Comparison of ENCODE assay signal across 6 cellular contexts in the genomic region with DNA sequence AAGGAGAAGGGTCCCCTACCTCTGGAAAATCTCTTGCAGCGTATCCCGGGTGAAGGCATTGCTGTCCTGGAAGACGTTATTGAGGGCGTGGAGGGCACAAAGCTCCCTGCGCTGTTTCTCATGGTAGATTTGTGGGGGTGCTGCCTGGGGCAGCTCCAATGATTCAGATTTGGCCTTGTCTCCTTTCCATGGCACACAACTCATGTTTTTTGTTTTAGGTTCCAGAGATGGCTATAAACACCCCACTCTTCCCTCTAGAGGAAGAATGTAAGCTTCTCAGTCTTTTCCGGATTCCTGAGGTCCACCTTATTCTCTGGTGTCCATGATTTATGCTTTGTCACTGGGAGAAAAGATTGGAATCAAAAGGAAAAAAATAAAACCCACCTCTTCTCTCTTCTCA.
A peak's percentile ranks its signal among the peaks of the same experiment; 100 is the strongest.
DNase-seq lines count a peak whose midpoint lies in the region; ATAC-seq and TF ChIP-seq lines count a peak whose summit lies in the region.

No MANE protein-coding gene starts in this region.

- H3K27me3 Mint-ChIP-seq in stimulated activated naive CD8-positive, alpha-beta T cell treated with anti-CD3 and anti-CD28 coated beads, Interleukin-15, Interleukin-2, amounts not matched to agents 100 ng/mL and 50 ng/mL, for 24 hours, result no peaks in the 10 kb centered on the region

- H3K4me3 ChIP-seq in fibroblast of pulmonary artery (replicated peaks; ENCODE audit: low read depth, low read length), result peak overlapping the region; percentile 81
- peak overlapping the region; percentile 61 to 86 for H3K4me3 ChIP-seq in stomach smooth muscle (ENCODE audit: low read length in 2 of 2)

- ATAC-seq in stimulated activated naive CD8-positive, alpha-beta T cell treated with anti-CD3 and anti-CD28 coated beads, Interleukin-15, Interleukin-2, amounts not matched to agents 100 U/mL and 50 U/mL, for 24 hours, result no peak

- H3K27me3 ChIP-seq in stomach smooth muscle (ENCODE audit: control insufficient read depth in 1 of 2, insufficient read depth in 2 of 2, low read length in 2 of 2), result no peaks in the 10 kb centered on the region

- no peak for TF ChIP-seq CTCF in fibroblast of pulmonary artery (IDR thresholded peaks at IDR 0.05; ENCODE audit: low read length, missing control alignments)

- peak overlapping the region; percentile 94 for H3K27ac Mint-ChIP-seq in stimulated activated naive CD8-positive, alpha-beta T cell treated with anti-CD3 and anti-CD28 coated beads, Interleukin-15, Interleukin-2, amounts not matched to agents 100 ng/mL and 50 ng/mL, for 24 hours

- peaks cover 69% of the 10 kb centered on the region for H3K4me1 Mint-ChIP-seq in stimulated activated naive CD8-positive, alpha-beta T cell treated with anti-CD3 and anti-CD28 coated beads, Interleukin-15, Interleukin-2, amounts not matched to agents 100 ng/mL and 50 ng/mL, for 24 hours (ENCODE audit: low read depth)

- peaks cover 57% of the 10 kb centered on the region for H3K4me1 ChIP-seq in stomach smooth muscle (ENCODE audit: control insufficient read depth, insufficient read depth, low read length)

- H3K9me3 ChIP-seq in stomach smooth muscle (ENCODE audit: control insufficient read depth in 2 of 2, low read length in 2 of 2), result no peaks in the 10 kb centered on the region

- peaks cover 44% of the 10 kb centered on the region for H3K36me3 Mint-ChIP-seq in stimulated activated naive CD8-positive, alpha-beta T cell treated with anti-CD3 and anti-CD28 coated beads, Interleukin-15, Interleukin-2, amounts not matched to agents 100 ng/mL and 50 ng/mL, for 24 hours (ENCODE audit: low read depth)

- H3K36me3 ChIP-seq in stomach smooth muscle (ENCODE audit: control insufficient read depth in 2 of 2, insufficient read depth in 2 of 2, low read length in 2 of 2), result no peaks in the 10 kb centered on the region

- H3K9me3 Mint-ChIP-seq in stimulated activated naive CD8-positive, alpha-beta T cell treated with anti-CD3 and anti-CD28 coated beads, Interleukin-15, Interleukin-2, amounts not matched to agents 100 ng/mL and 50 ng/mL, for 24 hours, result no peaks in the 10 kb centered on the region

- H3K27ac ChIP-seq in stomach smooth muscle (ENCODE audit: low read length), result peak overlapping the region; percentile 92

- peak overlapping the region; percentile 90 to 96 for H3K9ac ChIP-seq in stomach smooth muscle (ENCODE audit: low read length in 2 of 2)

- peak overlapping the region; percentile 86 for H3K4me3 Mint-ChIP-seq in stimulated activated naive CD8-positive, alpha-beta T cell treated with anti-CD3 and anti-CD28 coated beads, Interleukin-15, Interleukin-2, amounts not matched to agents 100 ng/mL and 50 ng/mL, for 24 hours

- DNase-seq in stimulated activated naive CD8-positive, alpha-beta T cell treated with anti-CD3 and anti-CD28 coated beads, Interleukin-15, Interleukin-2, amounts not matched to agents 100 U/mL and 50 U/mL, for 24 hours, result no peak
- DNase-seq in fibroblast of pulmonary artery (ENCODE audit: low read depth), result peak; percentile 63
- no peak for DNase-seq in NCI-H748 (lab: John Stamatoyannopoulos, UW; ENCODE audit: unreplicated experiment)
- DNase-seq in DMS 273 treated with DMSO at 0.1 percent for 48 hours (lab: John Stamatoyannopoulos, UW), result no peak
